Comparison of ENCODE assay signal across 8 cellular contexts in the genomic region with DNA sequence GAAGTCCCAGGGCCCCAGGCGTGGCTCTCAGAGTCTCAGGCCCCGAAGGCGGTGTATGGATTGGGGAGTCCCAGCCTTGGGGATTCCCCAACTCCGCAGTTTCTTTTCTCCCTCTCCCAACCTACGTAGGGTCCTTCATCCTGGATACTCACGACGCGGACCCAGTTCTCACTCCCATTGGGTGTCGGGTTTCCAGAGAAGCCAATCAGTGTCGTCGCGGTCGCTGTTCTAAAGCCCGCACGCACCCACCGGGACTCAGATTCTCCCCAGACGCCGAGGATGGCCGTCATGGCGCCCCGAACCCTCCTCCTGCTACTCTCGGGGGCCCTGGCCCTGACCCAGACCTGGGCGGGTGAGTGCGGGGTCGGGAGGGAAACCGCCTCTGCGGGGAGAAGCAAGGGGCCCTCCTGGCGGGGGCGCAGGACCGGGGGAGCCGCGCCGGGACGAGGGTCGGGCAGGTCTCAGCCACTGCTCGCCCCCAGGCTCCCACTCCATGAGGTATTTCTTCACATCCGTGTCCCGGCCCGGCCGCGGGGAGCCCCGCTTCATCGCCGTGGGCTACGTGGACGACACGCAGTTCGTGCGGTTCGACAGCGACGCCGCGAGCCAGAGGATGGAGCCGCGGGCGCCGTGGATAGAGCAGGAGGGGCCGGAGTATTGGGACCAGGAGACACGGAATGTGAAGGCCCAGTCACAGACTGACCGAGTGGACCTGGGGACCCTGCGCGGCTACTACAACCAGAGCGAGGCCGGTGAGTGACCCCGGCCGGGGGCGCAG. TPM values are rescaled to one million over a fixed set of nuclear protein-coding genes. Genes with fewer than 3 reads are reported as not detected.
DNase-seq lines count a peak whose midpoint lies in the region; ATAC-seq and TF ChIP-seq lines count a peak whose summit lies in the region.

Gene HLA-A, plus strand, starts transcription at position 258 of the 778 bp plus-strand sequence. Its CDS starts 22 bp downstream, at position 280.

- peaks cover 35% of the 10 kb centered on the region for H3K36me3 Mint-ChIP-seq in GM23338 (ENCODE audit: low read depth)
- H3K36me3 Mint-ChIP-seq in activated T-helper 17 cell treated with anti-CD3 and anti-CD28 coated beads, Interleukin-2, amount 50 U/mL, for 72 hours (ENCODE audit: low read depth): peaks cover 56% of the 10 kb centered on the region
- H3K36me3 Mint-ChIP-seq in naive thymus-derived CD4-positive, alpha-beta T cell: peaks cover 18 to 55% (median 46%) of the 10 kb centered on the region in 5 donors
- peaks cover 53% of the 10 kb centered on the region for H3K36me3 Mint-ChIP-seq in stimulated activated memory B cell treated with anti-CD40 and anti-IgM and Interleukin-4, amounts not matched to agents 10 μg/mL and 1 μg/mL and 100 μg/mL, for 72 hours

- H3K27me3 ChIP-seq in DOHH2 (ENCODE audit: control insufficient read depth, low read length): no peaks in the 10 kb centered on the region
- no peaks in the 10 kb centered on the region for H3K27me3 ChIP-seq in GM23338 (ENCODE audit: insufficient read depth)
- H3K27me3 ChIP-seq in fibroblast of lung (ENCODE audit: control insufficient read depth, insufficient read depth, low read length): no peaks in the 10 kb centered on the region
- H3K27me3 ChIP-seq in naive thymus-derived CD4-positive, alpha-beta T cell (ENCODE audit: control insufficient read depth in 2 of 2, insufficient read depth in 2 of 2, low read length in 2 of 2): no peaks in the 10 kb centered on the region

- CTCF ChIA-PET in naive thymus-derived CD4-positive, alpha-beta T cell (lab: Charles Lee): interaction anchor here (1.4 to 1.6 kb wide), 2 partner anchors 14 to 23 kb away, joined by 4 to 7 read pairs; no protein-coding TSS in a partner anchor

- H3K4me2 ChIP-seq in DOHH2 (ENCODE audit: low read length): peak within 1 kb of the TSS; percentile 68
- peak within 1 kb of the TSS; percentile 60; the same call in 1 of the 2 replicates for H3K4me2 ChIP-seq in GM23338
- H3K4me2 ChIP-seq in fibroblast of lung (ENCODE audit: extremely low read depth, insufficient read depth, low read length): peak within 1 kb of the TSS; percentile 96

- TF ChIP-seq CTCF in DOHH2 (IDR thresholded peaks at IDR 0.05; ENCODE audit: low read depth, low read length, poor library complexity, severe bottlenecking): no peak
- TF ChIP-seq CTCF in GM23338 (conservative IDR thresholded peaks at IDR 0.05; ENCODE audit: low read depth in 2 of 2): no peak
- no peak for TF ChIP-seq CTCF in fibroblast of lung (conservative IDR thresholded peaks at IDR 0.05 in 1 of 2, IDR thresholded peaks at IDR 0.05 in 1 of 2; ENCODE audit: low read depth in 1 of 2, low read length in 2 of 2)

- H3K27ac Mint-ChIP-seq in GM23338: no peak within 1 kb of the TSS
- H3K27ac Mint-ChIP-seq in activated T-helper 17 cell treated with anti-CD3 and anti-CD28 coated beads, Interleukin-2, amount 50 U/mL, for 72 hours: peak within 1 kb of the TSS; percentile 100
- H3K27ac Mint-ChIP-seq in naive thymus-derived CD4-positive, alpha-beta T cell: peak within 1 kb of the TSS; percentile 99 to 100 (median 100)
- H3K27ac Mint-ChIP-seq in stimulated activated memory B cell treated with anti-CD40 and anti-IgM and Interleukin-4, amounts not matched to agents 10 μg/mL and 1 μg/mL and 100 μg/mL, for 72 hours: peak within 1 kb of the TSS; percentile 100

- POLR2A ChIA-PET in naive thymus-derived CD4-positive, alpha-beta T cell (lab: Charles Lee): interaction anchor here (1.0 to 2.7 kb wide), 14 partner anchors 10 to 151 kb away, joined by 3 to 82 read pairs (median 8); partner anchors contain the start of gene POLR1H

- intact Hi-C loops in naive thymus-derived CD4-positive, alpha-beta T cell (cut with micrococcal nuclease): loop anchor here (1.0 to 5.0 kb wide), 13 partner anchors 15 to 1415 kb away; partner anchors contain the start of genes PPP1R11 (in 2 of the 2), HLA-B (in 1 of the 2), HLA-F (in 1 of the 2) and MRPS18B (in 1 of the 2)

- H3K79me2 ChIP-seq in DOHH2 (ENCODE audit: control insufficient read depth, low read length) (peaks cover 15% of the 10 kb centered on the region), GM23338 (replicated peaks; ENCODE audit: insufficient read depth) (no peaks in the 10 kb centered on the region), fibroblast of lung (ENCODE audit: control insufficient read depth, insufficient read depth, low read length) (peaks cover 15% of the 10 kb centered on the region)

- H3K27me3 Mint-ChIP-seq in GM23338 (ENCODE audit: insufficient read depth, low read depth, poor library complexity): peaks cover 14% of the 10 kb centered on the region
- no peaks in the 10 kb centered on the region for H3K27me3 Mint-ChIP-seq in activated T-helper 17 cell treated with anti-CD3 and anti-CD28 coated beads, Interleukin-2, amount 50 U/mL, for 72 hours
- peaks cover 0 to 6% (median 0%) of the 10 kb centered on the region in 5 donors for H3K27me3 Mint-ChIP-seq in naive thymus-derived CD4-positive, alpha-beta T cell
- no peaks in the 10 kb centered on the region for H3K27me3 Mint-ChIP-seq in stimulated activated memory B cell treated with anti-CD40 and anti-IgM and Interleukin-4, amounts not matched to agents 10 μg/mL and 1 μg/mL and 100 μg/mL, for 72 hours

- H3K9me3 ChIP-seq in DOHH2 (ENCODE audit: control insufficient read depth, insufficient read depth, low read length) (no peaks in the 10 kb centered on the region), fibroblast of lung (ENCODE audit: control insufficient read depth, insufficient read depth, low read depth, low read length) (no peaks in the 10 kb centered on the region)
- H3K9me3 ChIP-seq in naive thymus-derived CD4-positive, alpha-beta T cell (ENCODE audit: control insufficient read depth in 2 of 3, low read length in 3 of 3): no peaks in the 10 kb centered on the region

- H3K36me3 ChIP-seq in DOHH2 (ENCODE audit: control insufficient read depth, low read length) (peaks cover 5% of the 10 kb centered on the region; the same call in 1 of the 2 replicates), GM23338 (ENCODE audit: insufficient read depth) (no peaks in the 10 kb centered on the region), fibroblast of lung (ENCODE audit: control insufficient read depth, insufficient read depth, low read length) (peaks cover 6% of the 10 kb centered on the region)
- peaks cover 26 to 51% (median 35%) of the 10 kb centered on the region in 3 experiments for H3K36me3 ChIP-seq in naive thymus-derived CD4-positive, alpha-beta T cell (ENCODE audit: control insufficient read depth in 2 of 3, insufficient read depth in 3 of 3, low read length in 3 of 3)

- peaks cover 15% of the 10 kb centered on the region for H3K4me1 ChIP-seq in DOHH2 (ENCODE audit: control insufficient read depth, low read length)
- no peaks in the 10 kb centered on the region for H3K4me1 ChIP-seq in GM23338 (ENCODE audit: insufficient read depth)
- H3K4me1 ChIP-seq in fibroblast of lung (ENCODE audit: control insufficient read depth, extremely low read depth, insufficient read depth, low read length): peaks cover 5% of the 10 kb centered on the region
- H3K4me1 ChIP-seq in naive thymus-derived CD4-positive, alpha-beta T cell (ENCODE audit: control insufficient read depth in 2 of 2, insufficient read depth in 2 of 2, low read length in 2 of 2): peaks cover 24 to 35% of the 10 kb centered on the region in 2 donors

- ATAC-seq in GM23338: peak; percentile 94
- ATAC-seq in activated T-helper 17 cell treated with anti-CD3 and anti-CD28 coated beads, Interleukin-2, amount 50 U/mL, for 72 hours (replicated peaks): peak; percentile 93
- peak; percentile 91 for ATAC-seq in naive thymus-derived CD4-positive, alpha-beta T cell
- peak; percentile 97 for ATAC-seq in stimulated activated memory B cell treated with anti-CD40 and anti-IgM and Interleukin-4, amounts not matched to agents 10 μg/mL and 1 μg/mL and 100 μg/mL, for 72 hours

- H3K9ac ChIP-seq in fibroblast of lung (ENCODE audit: insufficient read depth, low read length): peak within 1 kb of the TSS; percentile 88

- DNase-seq in GM23338 (ENCODE audit: low spot score) (peak; percentile 98), LHCN-M2 (ENCODE audit: low read depth) (peak; percentile 94), RPMI8226 (peak; percentile 97), fibroblast of lung (ENCODE audit: low read depth in 2 of 2) (peak; percentile 92 to 94)
- DNase-seq in naive thymus-derived CD4-positive, alpha-beta T cell: peak; percentile 76 to 97 (median 92)

- H4K20me1 ChIP-seq in DOHH2 (ENCODE audit: control insufficient read depth, insufficient read depth, low read depth, low read length): no peaks in the 10 kb centered on the region
- H4K20me1 ChIP-seq in GM23338 (replicated peaks; ENCODE audit: insufficient read depth): no peaks in the 10 kb centered on the region
- no peaks in the 10 kb centered on the region for H4K20me1 ChIP-seq in fibroblast of lung (ENCODE audit: control insufficient read depth, extremely low read depth, insufficient read depth, low read length)

- H3K4me3 ChIP-seq in DOHH2 (ENCODE audit: low read length) (peak within 1 kb of the TSS; percentile 84), GM23338 (peak within 1 kb of the TSS; percentile 52), fibroblast of lung (replicated peaks in 1 of 4; ENCODE audit: control extremely low read depth in 1 of 4, insufficient read depth in 1 of 4, low read depth in 3 of 4, low read length in 4 of 4) (peak within 1 kb of the TSS; percentile 61 to 77 (median 66))
- H3K4me3 ChIP-seq in naive thymus-derived CD4-positive, alpha-beta T cell (ENCODE audit: low read length): peak within 1 kb of the TSS; percentile 98

- peak within 1 kb of the TSS; percentile 87 for H3K4me3 Mint-ChIP-seq in GM23338
- peak within 1 kb of the TSS; percentile 99 for H3K4me3 Mint-ChIP-seq in activated T-helper 17 cell treated with anti-CD3 and anti-CD28 coated beads, Interleukin-2, amount 50 U/mL, for 72 hours
- H3K4me3 Mint-ChIP-seq in naive thymus-derived CD4-positive, alpha-beta T cell: peak within 1 kb of the TSS; percentile 87 to 99 (median 97)
- peak within 1 kb of the TSS; percentile 94 for H3K4me3 Mint-ChIP-seq in stimulated activated memory B cell treated with anti-CD40 and anti-IgM and Interleukin-4, amounts not matched to agents 10 μg/mL and 1 μg/mL and 100 μg/mL, for 72 hours

- no peaks in the 10 kb centered on the region for H3K9me2 ChIP-seq in DOHH2 (replicated peaks; ENCODE audit: control insufficient read depth, low read length)
- H3K9me2 ChIP-seq in GM23338 (ENCODE audit: insufficient read depth): no peaks in the 10 kb centered on the region

- H3F3A ChIP-seq in DOHH2 (ENCODE audit: control insufficient read depth, insufficient read depth): no peaks in the 10 kb centered on the region
- no peaks in the 10 kb centered on the region for H3F3A ChIP-seq in GM23338 (replicated peaks; ENCODE audit: low read depth)

- peaks cover 24% of the 10 kb centered on the region for H3K4me1 Mint-ChIP-seq in GM23338
- H3K4me1 Mint-ChIP-seq in activated T-helper 17 cell treated with anti-CD3 and anti-CD28 coated beads, Interleukin-2, amount 50 U/mL, for 72 hours: peaks cover 20% of the 10 kb centered on the region
- H3K4me1 Mint-ChIP-seq in naive thymus-derived CD4-positive, alpha-beta T cell: peaks cover 32 to 52% (median 47%) of the 10 kb centered on the region in 7 donors
- H3K4me1 Mint-ChIP-seq in stimulated activated memory B cell treated with anti-CD40 and anti-IgM and Interleukin-4, amounts not matched to agents 10 μg/mL and 1 μg/mL and 100 μg/mL, for 72 hours: peaks cover 52% of the 10 kb centered on the region

- H3K27ac ChIP-seq in DOHH2 (ENCODE audit: low read depth, low read length) (no peak within 1 kb of the TSS), GM23338 (ENCODE audit: low read depth) (no peak within 1 kb of the TSS), fibroblast of lung (ENCODE audit: insufficient read depth, low read length) (peak within 1 kb of the TSS; percentile 94)
- H3K27ac ChIP-seq in naive thymus-derived CD4-positive, alpha-beta T cell (ENCODE audit: low read depth, low read length): peak within 1 kb of the TSS; percentile 99

- no peak within 1 kb of the TSS for H2AFZ ChIP-seq in GM23338
- H2AFZ ChIP-seq in fibroblast of lung (ENCODE audit: low read length): peak within 1 kb of the TSS; percentile 77

- H3K9me3 Mint-ChIP-seq in GM23338: peaks cover 10% of the 10 kb centered on the region
- H3K9me3 Mint-ChIP-seq in activated T-helper 17 cell treated with anti-CD3 and anti-CD28 coated beads, Interleukin-2, amount 50 U/mL, for 72 hours: no peaks in the 10 kb centered on the region
- H3K9me3 Mint-ChIP-seq in naive thymus-derived CD4-positive, alpha-beta T cell: peaks cover 0 to 8% (median 0%) of the 10 kb centered on the region in 11 donors
- H3K9me3 Mint-ChIP-seq in stimulated activated memory B cell treated with anti-CD40 and anti-IgM and Interleukin-4, amounts not matched to agents 10 μg/mL and 1 μg/mL and 100 μg/mL, for 72 hours: no peaks in the 10 kb centered on the region

RNA-seq across cellular contexts. Expression of gene HLA-A, which starts in this region (rescaled TPM):
- total RNA-seq in GM23338 (2014; rRNA removed; shearing (Covaris generic)): 173 and 203 TPM in 2 replicates
- polyA plus RNA-seq in GM23338 (2016; fragmentation: Nextera tagmentation; extraction: Ambion mirVana) (170 and 180 TPM in 2 replicates), fibroblast of lung (272 and 630 TPM in 2 replicates)
- total RNA-seq in LHCN-M2 (2014; rRNA removed) (412 and 438 TPM in 2 replicates), fibroblast of lung (280 and 666 TPM in 2 replicates)
- polyA plus RNA-seq in LHCN-M2 (2012): 309 TPM
- total RNA-seq in activated T-helper 17 cell treated with anti-CD3 and anti-CD28 coated beads, Interleukin-2, amount 50 U/mL, for 72 hours: 1,000 to 10,000 TPM; 1,094 to 1,926 TPM
- polyA plus RNA-seq in fibroblast of lung (2012): 460 and 675 TPM in 2 replicates
- 343 and 357 TPM in 2 replicates for polyA minus RNA-seq in fibroblast of lung (ENCODE audit: low replicate concordance)
- 1,000 to 10,000 TPM; 1,540 to 2,258 (median 1,836) TPM for total RNA-seq in naive thymus-derived CD4-positive, alpha-beta T cell
- 1,000 to 10,000 TPM; 2,350 to 3,318 TPM for polyA plus RNA-seq in naive thymus-derived CD4-positive, alpha-beta T cell

Comparison
In these comparisons a context has a peak if more than half of its experiments do, and no peak if none do; other contexts are left out.
1. H3K27ac ChIP-seq: peak in fibroblast of lung (single experiment) and naive thymus-derived CD4-positive, alpha-beta T cell (single experiment); none in DOHH2 (single experiment) and GM23338 (single experiment).
2. Peak in every context shown above with its lines, with median percentiles within 50 percentile points of each other: H3K4me2 ChIP-seq, H3K4me3 ChIP-seq, ATAC-seq, DNase-seq and H3K4me3 Mint-ChIP-seq.